8 cellular contexts compared by ENCODE assay signal in the genomic region with DNA sequence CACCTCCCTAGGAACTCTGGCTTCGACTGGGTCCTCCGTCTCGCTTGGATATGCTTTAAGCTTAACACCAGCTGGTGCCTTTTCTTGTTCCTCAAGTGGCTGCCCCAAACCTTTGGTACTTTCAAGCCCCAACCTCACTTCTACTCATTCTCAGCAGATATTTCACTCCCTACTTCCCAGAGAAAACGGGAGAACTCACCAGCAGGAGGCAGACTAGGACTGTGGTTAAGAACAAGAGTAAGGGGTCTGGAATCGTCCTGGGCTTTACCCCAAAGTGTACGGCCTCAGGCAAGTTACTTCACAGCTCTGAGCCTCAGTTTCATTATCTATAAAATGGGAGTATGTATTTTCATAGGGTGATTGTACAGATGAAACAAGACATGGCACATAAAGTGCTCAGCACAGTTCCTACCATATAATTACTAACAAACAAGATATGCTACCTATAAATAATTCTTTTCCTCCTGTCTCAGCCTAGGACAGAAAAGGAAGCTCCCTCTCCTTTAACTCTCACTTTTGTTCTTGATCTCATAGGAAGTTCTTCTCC. TPM values are rescaled to one million over a fixed set of nuclear protein-coding genes. Genes with fewer than 3 reads are reported as not detected.
DNase-seq lines count a peak whose midpoint lies in the region; ATAC-seq and TF ChIP-seq lines count a peak whose summit lies in the region.

No MANE protein-coding gene starts in this region.

- TF ChIP-seq EP300 in neural cell (conservative IDR thresholded peaks at IDR 0.05; ENCODE audit: poor library complexity, severe bottlenecking), result no peak

- peaks cover 5 to 10% of the 10 kb centered on the region in 2 donors for H3K9me3 Mint-ChIP-seq in stimulated activated naive B cell treated with anti-CD40 and anti-IgM and Interleukin-4, amounts not matched to agents 10 μg/mL and 1 μg/mL and 100 μg/mL, for 72 hours

- no peaks in the 10 kb centered on the region for H3K4me1 Mint-ChIP-seq in stimulated activated naive B cell treated with anti-CD40 and anti-IgM and Interleukin-4, amounts not matched to agents 10 μg/mL and 1 μg/mL and 100 μg/mL, for 72 hours

- no peaks in the 10 kb centered on the region for H3K9me2 ChIP-seq in neural cell (ENCODE audit: insufficient read depth, low read length)

- H3K36me3 Mint-ChIP-seq in stimulated activated naive B cell treated with anti-CD40 and anti-IgM and Interleukin-4, amounts not matched to agents 10 μg/mL and 1 μg/mL and 100 μg/mL, for 72 hours, result no peaks in the 10 kb centered on the region

- H3K4me3 Mint-ChIP-seq in stimulated activated naive B cell treated with anti-CD40 and anti-IgM and Interleukin-4, amounts not matched to agents 10 μg/mL and 1 μg/mL and 100 μg/mL, for 72 hours, result no peak overlapping the region

- no peak overlapping the region for H2AFZ ChIP-seq in neural cell (ENCODE audit: low read depth, low read length)

- H3K27me3 Mint-ChIP-seq in stimulated activated naive B cell treated with anti-CD40 and anti-IgM and Interleukin-4, amounts not matched to agents 10 μg/mL and 1 μg/mL and 100 μg/mL, for 72 hours, result peaks cover 34 to 38% of the 10 kb centered on the region in 2 donors

- no peak overlapping the region for H3K4me2 ChIP-seq in neural cell (ENCODE audit: low read length)

- H3F3A ChIP-seq in neural cell (ENCODE audit: insufficient read depth, low read length, poor library complexity, severe bottlenecking), result no peaks in the 10 kb centered on the region

- no peaks in the 10 kb centered on the region for H3K36me3 ChIP-seq in neural cell (ENCODE audit: insufficient read depth, low read length)

- no peak overlapping the region for H3K9ac ChIP-seq in neural cell (ENCODE audit: low read length)

- TF ChIP-seq RAD21 in neural cell (conservative IDR thresholded peaks at IDR 0.05), result peak; percentile 45

- TF ChIP-seq CTCF in neural cell (IDR thresholded peaks at IDR 0.05; ENCODE audit: poor library complexity, severe bottlenecking), result peak; percentile 36

- DNase-seq in DMS79 treated with DMSO at 0.1 percent for 48 hours (lab: John Stamatoyannopoulos, UW), result peak; percentile 10
- DNase-seq in DMS79 (lab: John Stamatoyannopoulos, UW), result no peak
- DNase-seq in NCI-H524 treated with DMSO at 0.1 percent for 48 hours (lab: John Stamatoyannopoulos, UW), result peak; percentile 15
- peak; percentile 69 for DNase-seq in ecto neural progenitor cell (ENCODE audit: low spot score)
- no peak for DNase-seq in stimulated activated naive B cell treated with anti-CD40 and anti-IgM and Interleukin-4, amounts not matched to agents 10 μg/mL and 1 μg/mL and 100 μg/mL, for 72 hours

- H3K27me3 ChIP-seq in neural cell (ENCODE audit: insufficient read depth, low read depth, low read length), result no peaks in the 10 kb centered on the region

- H3K27ac Mint-ChIP-seq in stimulated activated naive B cell treated with anti-CD40 and anti-IgM and Interleukin-4, amounts not matched to agents 10 μg/mL and 1 μg/mL and 100 μg/mL, for 72 hours, result no peak overlapping the region

- ATAC-seq in HG02840 (IDR thresholded peaks at IDR 0.05; ENCODE audit: low FRiP score, unreplicated experiment) (no peak), HG03097 (IDR thresholded peaks at IDR 0.05; ENCODE audit: low FRiP score, unreplicated experiment) (no peak)
- ATAC-seq in stimulated activated naive B cell treated with anti-CD40 and anti-IgM and Interleukin-4, amounts not matched to agents 10 μg/mL and 1 μg/mL and 100 μg/mL, for 72 hours (replicated peaks), result no peak

- no peaks in the 10 kb centered on the region for H4K20me1 ChIP-seq in neural cell (ENCODE audit: insufficient read depth)

- H3K79me2 ChIP-seq in neural cell (replicated peaks; ENCODE audit: insufficient read depth, low read length), result no peaks in the 10 kb centered on the region

- no peak overlapping the region for H3K4me3 ChIP-seq in neural cell (ENCODE audit: low read length)

- no peaks in the 10 kb centered on the region for H3K9me3 ChIP-seq in neural cell (ENCODE audit: low read length)

- H3K27ac ChIP-seq in neural cell (ENCODE audit: low read length), result no peak overlapping the region

TF ChIP-seq in neural cell, 6 proteins besides CTCF, POLR2A, EP300 and RAD21:
- peak; percentile 41 for TF ChIP-seq SMC3 (conservative IDR thresholded peaks at IDR 0.05; ENCODE audit: poor library complexity)
- no peak for TF ChIP-seq TAF1 (IDR thresholded peaks at IDR 0.05; ENCODE audit: low read depth)
- TF ChIP-seq, protein P1, sequence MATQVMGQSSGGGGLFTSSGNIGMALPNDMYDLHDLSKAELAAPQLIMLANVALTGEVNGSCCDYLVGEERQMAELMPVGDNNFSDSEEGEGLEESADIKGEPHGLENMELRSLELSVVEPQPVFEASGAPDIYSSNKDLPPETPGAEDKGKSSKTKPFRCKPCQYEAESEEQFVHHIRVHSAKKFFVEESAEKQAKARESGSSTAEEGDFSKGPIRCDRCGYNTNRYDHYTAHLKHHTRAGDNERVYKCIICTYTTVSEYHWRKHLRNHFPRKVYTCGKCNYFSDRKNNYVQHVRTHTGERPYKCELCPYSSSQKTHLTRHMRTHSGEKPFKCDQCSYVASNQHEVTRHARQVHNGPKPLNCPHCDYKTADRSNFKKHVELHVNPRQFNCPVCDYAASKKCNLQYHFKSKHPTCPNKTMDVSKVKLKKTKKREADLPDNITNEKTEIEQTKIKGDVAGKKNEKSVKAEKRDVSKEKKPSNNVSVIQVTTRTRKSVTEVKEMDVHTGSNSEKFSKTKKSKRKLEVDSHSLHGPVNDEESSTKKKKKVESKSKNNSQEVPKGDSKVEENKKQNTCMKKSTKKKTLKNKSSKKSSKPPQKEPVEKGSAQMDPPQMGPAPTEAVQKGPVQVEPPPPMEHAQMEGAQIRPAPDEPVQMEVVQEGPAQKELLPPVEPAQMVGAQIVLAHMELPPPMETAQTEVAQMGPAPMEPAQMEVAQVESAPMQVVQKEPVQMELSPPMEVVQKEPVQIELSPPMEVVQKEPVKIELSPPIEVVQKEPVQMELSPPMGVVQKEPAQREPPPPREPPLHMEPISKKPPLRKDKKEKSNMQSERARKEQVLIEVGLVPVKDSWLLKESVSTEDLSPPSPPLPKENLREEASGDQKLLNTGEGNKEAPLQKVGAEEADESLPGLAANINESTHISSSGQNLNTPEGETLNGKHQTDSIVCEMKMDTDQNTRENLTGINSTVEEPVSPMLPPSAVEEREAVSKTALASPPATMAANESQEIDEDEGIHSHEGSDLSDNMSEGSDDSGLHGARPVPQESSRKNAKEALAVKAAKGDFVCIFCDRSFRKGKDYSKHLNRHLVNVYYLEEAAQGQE (IDR thresholded peaks at IDR 0.05; ENCODE audit: borderline replicate concordance), result no peak
- TF ChIP-seq POLR2AphosphoS5 (IDR thresholded peaks at IDR 0.05), result no peak
- TF ChIP-seq MXI1 (conservative IDR thresholded peaks at IDR 0.05; ENCODE audit: poor library complexity, severe bottlenecking), result no peak
- TF ChIP-seq EZH2 (IDR thresholded peaks at IDR 0.05; ENCODE audit: borderline replicate concordance, insufficient read depth, low read length, poor library complexity, severe bottlenecking), result no peak
TF ChIP-seq in neural cell: peak in this region for 1.

RNA-seq across cellular contexts. Expression of a gene that starts 37.8 kb away (rescaled TPM):
- polyA plus RNA-seq in neural cell, result 0.48 and 0.56 TPM in 2 replicates
- 0.46 and 0.73 TPM in 2 replicates for polyA minus RNA-seq in neural cell

Comparison
In these comparisons a context has a peak if more than half of its experiments do, and no peak if none do; other contexts are left out.
1. DNase-seq: peak in DMS79 treated with DMSO at 0.1 percent for 48 hours (single experiment), NCI-H524 treated with DMSO at 0.1 percent for 48 hours (single experiment) and ecto neural progenitor cell (single experiment); none in DMS79 (single experiment) and stimulated activated naive B cell treated with anti-CD40 and anti-IgM and Interleukin-4, amounts not matched to agents 10 μg/mL and 1 μg/mL and 100 μg/mL, for 72 hours (single experiment).